8 cellular contexts compared by ENCODE assay signal in genomic region chr12:76763746-76764675, GRCh38. TPM values are rescaled to one million over a fixed set of nuclear protein-coding genes. Genes with fewer than 3 reads are reported as not detected.
DNase-seq lines count a peak whose midpoint lies in the region; ATAC-seq and TF ChIP-seq lines count a peak whose summit lies in the region.

Gene ZDHHC17 (plus strand): TSS chr12:76764115. CDS start chr12:76764237, 122 bp downstream.

- no peaks in the 10 kb centered on the region for H3K4me1 ChIP-seq in colonic mucosa

- TF ChIP-seq CTCF in BJ (IDR thresholded peaks at IDR 0.05; ENCODE audit: insufficient read depth, low read depth, low read length) (no peak), colonic mucosa (IDR thresholded peaks at IDR 0.05) (no peak)

- H3K9ac ChIP-seq in colonic mucosa (ENCODE audit: low read depth in 2 of 2, low read length in 2 of 2): peak within 1 kb of the TSS; percentile 87 to 91

- peak; percentile 98 for ATAC-seq in GM19324 (IDR thresholded peaks at IDR 0.05; ENCODE audit: low FRiP score, unreplicated experiment)
- peak; percentile 87 for ATAC-seq in HG03469 (IDR thresholded peaks at IDR 0.05; ENCODE audit: unreplicated experiment)

- H3K4me3 ChIP-seq in BJ (ENCODE audit: low read depth, low read length): peak within 1 kb of the TSS; percentile 79
- peak within 1 kb of the TSS; percentile 58 for H3K4me3 ChIP-seq in colonic mucosa

- H3K27ac ChIP-seq in colonic mucosa (peak within 1 kb of the TSS; percentile 94), layer of hippocampus (ENCODE audit: low read depth, low read length) (peak within 1 kb of the TSS; percentile 96)

- CTCF ChIA-PET in BJ (lab: Yijun Ruan, JAX): interaction anchor here (0.5 to 1.8 kb wide), 4 partner anchors 27 to 247 kb away, joined by 3 to 6 read pairs (median 4); no protein-coding TSS in a partner anchor

- POLR2A ChIA-PET in BJ (lab: Charles Lee): interaction anchor here (0.6 to 0.9 kb wide), 4 partner anchors 129 to 356 kb away, joined by 3 read pairs; no protein-coding TSS in a partner anchor

- intact Hi-C loops in colonic mucosa (cut with DNase I): no loop called here

- H3K9me3 ChIP-seq in colonic mucosa: no peaks in the 10 kb centered on the region

- H3K36me3 ChIP-seq in BJ (ENCODE audit: control insufficient read depth, insufficient read depth, low read length) (no peaks in the 10 kb centered on the region), colonic mucosa (no peaks in the 10 kb centered on the region)

- H3K27me3 ChIP-seq in BJ (ENCODE audit: control insufficient read depth, insufficient read depth, low read length) (no peaks in the 10 kb centered on the region), colonic mucosa (no peaks in the 10 kb centered on the region), layer of hippocampus (ENCODE audit: control insufficient read depth, insufficient read depth, low read length) (no peaks in the 10 kb centered on the region)

- DNase-seq in BJ (ENCODE audit: low read depth) (peak; percentile 81), NCI-H526 (lab: John Stamatoyannopoulos, UW) (peak; percentile 92 to 97), colonic mucosa (peak; percentile 91)
- DNase-seq in activated CD4-positive, alpha-beta T cell treated with anti-CD3 and anti-CD28 coated beads for 48 hours: peak; percentile 90
- DNase-seq in stimulated activated CD4-positive, alpha-beta T cell treated with anti-CD3 and anti-CD28 coated beads, Interleukin-1b, Interleukin-23, amount 100 ng/mL, for 24 hours (ENCODE audit: low read depth in 4 of 4, low spot score in 1 of 4): peak; percentile 63 to 84 (median 81)

RNA-seq across cellular contexts. Expression of gene ZDHHC17, which starts in this region (rescaled TPM):
- 34.5 and 51.1 TPM in 2 replicates for polyA plus RNA-seq in BJ (2011; rRNA removed)
- 37.3 and 52.4 TPM in 2 replicates for polyA minus RNA-seq in BJ (2011; rRNA and poly(A)+ RNA removed)
- total RNA-seq in colonic mucosa: 10 to 100 TPM; 15.7 to 16.6 TPM

Comparison
In these comparisons a context has a peak if more than half of its experiments do, and no peak if none do; other contexts are left out.
1. Peak in every context shown above with its lines: DNase-seq, ATAC-seq, H3K4me3 ChIP-seq and H3K27ac ChIP-seq.